9 cellular contexts compared by ENCODE assay signal in genomic region chr1:166167395-166167922, GRCh38. TPM values are rescaled to one million over a fixed set of nuclear protein-coding genes. Genes with fewer than 3 reads are reported as not detected.
DNase-seq lines count a peak whose midpoint lies in the region; ATAC-seq and TF ChIP-seq lines count a peak whose summit lies in the region.
"Had no signal": no experiment of that assay in that cellular context is flagged by ENCODE, and none has a peak within 500 bp of the region (broad histone marks: within the 10 kb centered on the region; RNA-seq: fewer than 3 reads in every experiment).

No MANE protein-coding gene starts in this region.

- DNase-seq in HT-29 (ENCODE audit: low spot score) (peak; percentile 19), brain microvascular endothelial cell (no peak), left lung (no peak), thoracic aorta (ENCODE audit: low spot score) (no peak), midbrain (lab: John Stamatoyannopoulos, UW) (no peak)
- no peak for DNase-seq in stimulated activated naive CD4-positive, alpha-beta T cell treated with Interleukin-2 at 50 U/mL for 16 hours (lab: John Stamatoyannopoulos, UW)

- H3K27me3 ChIP-seq in BLaER1 (peaks cover 29% of the 10 kb centered on the region), brain microvascular endothelial cell (replicated peaks) (peaks cover 31% of the 10 kb centered on the region), left lung (peaks cover 8 to 69% of the 10 kb centered on the region in 2 donors), thoracic aorta (replicated peaks; ENCODE audit: insufficient read depth) (no peaks in the 10 kb centered on the region)

- H3K4me3 ChIP-seq in BLaER1 (peak overlapping the region; percentile 77), brain microvascular endothelial cell (ENCODE audit: low read depth, low read length) (peak overlapping the region; percentile 57), left lung (peak overlapping the region; percentile 46 to 47), thoracic aorta (peak overlapping the region; percentile 81)

- peak overlapping the region; percentile 86 for H3K4me2 ChIP-seq in BLaER1

- intact Hi-C loops in left lung (cut with DNase I): no loop called here

- H3K9ac ChIP-seq in BLaER1: no peak overlapping the region; the same call in 1 of the 2 replicates

- H3K27ac ChIP-seq in BLaER1 (no peak overlapping the region), brain microvascular endothelial cell (no peak overlapping the region), left lung (no peak overlapping the region), thoracic aorta (no peak overlapping the region)

- peaks cover 28% of the 10 kb centered on the region for H3K4me1 ChIP-seq in BLaER1
- peaks cover 0 to 15% of the 10 kb centered on the region in 2 donors for H3K4me1 ChIP-seq in left lung
- peaks cover 4 to 22% of the 10 kb centered on the region in 2 donors for H3K4me1 ChIP-seq in thoracic aorta (ENCODE audit: control insufficient read depth in 1 of 2, low read depth in 2 of 2)

- in situ Hi-C loops in brain microvascular endothelial cell (cut with HindIII; ENCODE audit: low pct_ligation_motif_present, low sequenced_read_pairs): no loop called here

- H4K20me1 ChIP-seq in BLaER1: peaks cover 36% of the 10 kb centered on the region

- H3K36me3 ChIP-seq in BLaER1 (no peaks in the 10 kb centered on the region), brain microvascular endothelial cell (replicated peaks) (no peaks in the 10 kb centered on the region), left lung (no peaks in the 10 kb centered on the region), thoracic aorta (no peaks in the 10 kb centered on the region)

- ATAC-seq in left lung (peak; percentile 27), thoracic aorta (ENCODE audit: insufficient number of reproducible peaks, low FRiP score, low read depth) (peak; percentile 17), GM18517 (IDR thresholded peaks at IDR 0.05; ENCODE audit: unreplicated experiment) (no peak)

- TF ChIP-seq CTCF in brain microvascular endothelial cell (IDR thresholded peaks at IDR 0.05; ENCODE audit: low read depth, low read length, missing control alignments) (no peak), left lung (IDR thresholded peaks at IDR 0.05) (no peak), thoracic aorta (IDR thresholded peaks at IDR 0.05) (peak; percentile 5)

- H3K9me3 ChIP-seq in BLaER1 (no peaks in the 10 kb centered on the region), left lung (no peaks in the 10 kb centered on the region), thoracic aorta (no peaks in the 10 kb centered on the region)

RNA-seq across cellular contexts. Expression of gene FAM78B, which starts 0.7 kb away (rescaled TPM):
- total RNA-seq in HT-29 (2014; rRNA removed; shearing (Covaris generic)): not detected in 2 replicates
- total RNA-seq in left lung: under 1 TPM; 0.81 to 0.93 TPM
- total RNA-seq in thoracic aorta: under 1 TPM; 0.56 to 0.81 TPM
- total RNA-seq: myocyte had no signal
